ENCODE assay signal across 1 cellular context in genomic region chr3:38120690-38121450, GRCh38.
A peak's percentile ranks its signal among the peaks of the same experiment; 100 is the strongest.
TF ChIP-seq lines count a peak whose summit lies in the region.

No MANE protein-coding gene starts in this region.

TF ChIP-seq in K562, 482 proteins besides CTCF, POLR2A, EP300 and RAD21:
- TF ChIP-seq POLR2G (IDR thresholded peaks at IDR 0.05; ENCODE audit: low read depth, low read length) (peak; percentile 42; the same call in 1 of the 2 replicates), U2AF2 (optimal IDR thresholded peaks at IDR 0.05; ENCODE audit: low read depth, low read length) (no peak), ZFP36 (IDR thresholded peaks at IDR 0.05; ENCODE audit: low read depth, low read length, partially characterized antibody) (peak; percentile 51), PHB2 (IDR thresholded peaks at IDR 0.05; ENCODE audit: low read depth) (no peak), PHF20 (IDR thresholded peaks at IDR 0.05; ENCODE audit: partially characterized antibody) (no peak)
